In the genomic region with DNA sequence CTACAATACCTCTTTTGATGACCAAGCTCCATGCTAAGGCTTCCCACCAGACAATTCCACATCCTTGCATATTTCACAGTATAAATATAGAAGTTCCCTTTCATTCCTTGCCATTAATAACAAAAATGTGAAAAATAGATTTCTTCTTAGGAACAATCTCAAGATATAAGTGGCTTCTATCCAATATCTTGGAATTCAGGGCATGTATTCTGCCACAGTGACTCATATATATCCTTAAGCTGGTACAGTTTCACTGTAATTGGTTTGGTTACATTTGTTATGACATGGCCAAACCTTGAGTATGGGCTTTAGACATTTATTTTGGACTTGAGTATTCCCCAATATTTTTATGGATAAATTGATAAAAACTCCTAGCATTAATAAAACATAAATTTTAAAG, we compare ENCODE assay signal across 16 cellular contexts.
DNase-seq lines count a peak whose midpoint lies in the region; ATAC-seq, FAIRE-seq and TF ChIP-seq lines count a peak whose summit lies in the region.
"Had no signal": no experiment of that assay in that cellular context is flagged by ENCODE, and none has a peak within 500 bp of the region (broad histone marks: within the 10 kb centered on the region; RNA-seq: fewer than 3 reads in every experiment).

No MANE protein-coding gene starts in this region.

- H3K27me3 ChIP-seq in bronchial epithelial cell (ENCODE audit: control insufficient read depth, insufficient read depth, low read length), result no peaks in the 10 kb centered on the region
- H3K27me3 ChIP-seq: Peyer's patch had no signal

- H3K36me3 ChIP-seq in bronchial epithelial cell (ENCODE audit: control insufficient read depth, insufficient read depth, low read length), result no peaks in the 10 kb centered on the region
- H3K36me3 ChIP-seq: Peyer's patch had no signal

- no peak overlapping the region for H3K4me3 ChIP-seq in bronchial epithelial cell (ENCODE audit: low read depth, low read length)
- H3K4me3 ChIP-seq: Peyer's patch had no signal

- no peak for ATAC-seq in HG02642 (IDR thresholded peaks at IDR 0.05; ENCODE audit: poor library complexity, unreplicated experiment)
- ATAC-seq: Right ventricle myocardium inferior had no signal

- FAIRE-seq in bronchial epithelial cell (lab: Jason Lieb, UNC), result no peak

- peak; percentile 13 for DNase-seq in LHCN-M2 (ENCODE audit: low read depth)
- DNase-seq in bronchial epithelial cell (ENCODE audit: low read depth), result peak; percentile 2
- DNase-seq in foreskin melanocyte, result peak; percentile 73
- DNase-seq in dedifferentiated amniotic fluid mesenchymal stem cell (ENCODE audit: extremely low spot score), result no peak
- DNase-seq in NCI-H1417 (lab: John Stamatoyannopoulos, UW), result no peak
- DNase-seq in effector CD8-positive, alpha-beta T cell (lab: John Stamatoyannopoulos, UW), result no peak
- DNase-seq: ACHN, AML-193, DMS79, NCI-H1436, NCI-H2081, NCI-H446 treated with DMSO at 0.1 percent for 48 hours, NCI-H69, Peyer's patch had no signal

- no peak for TF ChIP-seq CTCF in bronchial epithelial cell (IDR thresholded peaks at IDR 0.05; ENCODE audit: insufficient read depth, low read length, severe bottlenecking)

Comparison
In these comparisons a context has a peak if more than half of its experiments do, and no peak if none do; other contexts are left out.
1. DNase-seq: peak in LHCN-M2 (single experiment), bronchial epithelial cell (single experiment) and foreskin melanocyte (single experiment); none in dedifferentiated amniotic fluid mesenchymal stem cell (single experiment), NCI-H1417 (0 of 3) and effector CD8-positive, alpha-beta T cell (single experiment).